In genomic region chr2:134252092-134252775, GRCh38 we compare ENCODE assay signal across 10 cellular contexts. TPM values are rescaled to one million over a fixed set of nuclear protein-coding genes. Genes with fewer than 3 reads are reported as not detected.
A peak's percentile ranks its signal among the peaks of the same experiment; 100 is the strongest.
DNase-seq lines count a peak whose midpoint lies in the region; ATAC-seq, FAIRE-seq and TF ChIP-seq lines count a peak whose summit lies in the region.
"Had no signal": no experiment of that assay in that cellular context is flagged by ENCODE, and none has a peak within 500 bp of the region (broad histone marks: within the 10 kb centered on the region; RNA-seq: fewer than 3 reads in every experiment).

No MANE protein-coding gene starts in this region.

- H3K27me3 ChIP-seq in breast epithelium (no peaks in the 10 kb centered on the region), bronchial epithelial cell (ENCODE audit: control insufficient read depth, insufficient read depth, low read length) (no peaks in the 10 kb centered on the region)
- H3K27me3 ChIP-seq: cardiac muscle cell had no signal

- no peak for DNase-seq in MCF 10A (ENCODE audit: unreplicated experiment)
- DNase-seq in breast epithelium (ENCODE audit: low spot score in 2 of 2): no peak
- peak; percentile 4 for DNase-seq in NCI-H748 treated with DMSO at 0.1 percent for 48 hours (lab: John Stamatoyannopoulos, UW)
- DNase-seq in bronchial epithelial cell (ENCODE audit: low read depth): peak; percentile 13
- peak in 1 of 2 donors; percentile 70 for DNase-seq in stimulated activated naive CD8-positive, alpha-beta T cell treated with anti-CD3 and anti-CD28 coated beads, Interleukin-15, amount 100 ng/mL, for 72 hours
- DNase-seq in kidney: no peak
- DNase-seq in DMS79 (lab: John Stamatoyannopoulos, UW): no peak
- no peak for DNase-seq in cerebellum (ENCODE audit: low spot score)

- H3K9me3 Mint-ChIP-seq in MCF 10A (ENCODE audit: unreplicated experiment): no peaks in the 10 kb centered on the region
- no peaks in the 10 kb centered on the region for H3K9me3 Mint-ChIP-seq in stimulated activated naive CD8-positive, alpha-beta T cell treated with anti-CD3 and anti-CD28 coated beads, Interleukin-15, amount 100 ng/mL, for 72 hours
- H3K9me3 Mint-ChIP-seq: neural crest cell had no signal

- no peaks in the 10 kb centered on the region for H3K27me3 Mint-ChIP-seq in MCF 10A (ENCODE audit: insufficient read depth, unreplicated experiment)
- no peaks in the 10 kb centered on the region for H3K27me3 Mint-ChIP-seq in stimulated activated naive CD8-positive, alpha-beta T cell treated with anti-CD3 and anti-CD28 coated beads, Interleukin-15, amount 100 ng/mL, for 72 hours

- peak overlapping the region; percentile 37 for H3K27ac Mint-ChIP-seq in MCF 10A (ENCODE audit: low read depth, unreplicated experiment)
- peak overlapping the region in 1 of 2 donors; percentile 64 for H3K27ac Mint-ChIP-seq in stimulated activated naive CD8-positive, alpha-beta T cell treated with anti-CD3 and anti-CD28 coated beads, Interleukin-15, amount 100 ng/mL, for 72 hours

- CTCF ChIA-PET in MCF 10A (lab: Yijun Ruan, JAX): interaction anchor here (0.6 to 2.8 kb wide), 6 partner anchors 44 to 161 kb away, joined by 3 to 19 read pairs (median 5); no protein-coding TSS in a partner anchor

- intact Hi-C loops in MCF 10A (cut with micrococcal nuclease): no loop called here
- intact Hi-C loops in breast epithelium (cut with DNase I; ENCODE audit: low total_unique reads): no loop called here
- intact Hi-C loops in kidney (cut with DNase I): no loop called here

- H3K9me3 ChIP-seq in breast epithelium (no peaks in the 10 kb centered on the region), kidney (ENCODE audit: control insufficient read depth in 1 of 2, low read length in 2 of 2) (no peaks in the 10 kb centered on the region)

- H3K4me3 Mint-ChIP-seq in MCF 10A (ENCODE audit: unreplicated experiment): no peak overlapping the region
- H3K4me3 Mint-ChIP-seq in stimulated activated naive CD8-positive, alpha-beta T cell treated with anti-CD3 and anti-CD28 coated beads, Interleukin-15, amount 100 ng/mL, for 72 hours: peak overlapping the region; percentile 19 to 46
- H3K4me3 Mint-ChIP-seq: neural crest cell had no signal

- no peak overlapping the region for H3K4me3 ChIP-seq in breast epithelium
- H3K4me3 ChIP-seq in bronchial epithelial cell (ENCODE audit: low read depth, low read length): no peak overlapping the region
- H3K4me3 ChIP-seq in kidney (ENCODE audit: low read length in 2 of 2): no peak overlapping the region
- H3K4me3 ChIP-seq: cardiac muscle cell had no signal

- TF ChIP-seq CTCF in MCF 10A (IDR thresholded peaks at IDR 0.05; ENCODE audit: unreplicated experiment) (no peak), breast epithelium (IDR thresholded peaks at IDR 0.05) (no peak), bronchial epithelial cell (IDR thresholded peaks at IDR 0.05; ENCODE audit: insufficient read depth, low read length, severe bottlenecking) (no peak), kidney (IDR thresholded peaks at IDR 0.05; ENCODE audit: borderline replicate concordance, extremely low read depth, insufficient read depth) (no peak)

- no TSS peak for BruUV-seq in MCF 10A (replicated peaks; lab: Mats Ljungman, UMichigan)

- peak; percentile 84 for ATAC-seq in stimulated activated naive CD8-positive, alpha-beta T cell treated with anti-CD3 and anti-CD28 coated beads, Interleukin-15, amount 100 ng/mL, for 72 hours

- H3K27ac ChIP-seq in breast epithelium: no peak overlapping the region
- H3K27ac ChIP-seq in kidney (ENCODE audit: low read depth in 2 of 2, low read length in 2 of 2): no peak overlapping the region
- H3K27ac ChIP-seq: cardiac muscle cell had no signal

- H3K9ac ChIP-seq in kidney (ENCODE audit: low read length in 2 of 2): no peak overlapping the region

- no peak for TF ChIP-seq POLR2A in breast epithelium (IDR thresholded peaks at IDR 0.05)

- H3K36me3 ChIP-seq in breast epithelium (no peaks in the 10 kb centered on the region), bronchial epithelial cell (ENCODE audit: control insufficient read depth, insufficient read depth, low read length) (no peaks in the 10 kb centered on the region), kidney (ENCODE audit: control insufficient read depth in 1 of 2, insufficient read depth in 2 of 2, low read length in 2 of 2) (no peaks in the 10 kb centered on the region)

- POLR2A ChIA-PET in MCF 10A (lab: Yijun Ruan, JAX): no interaction called here

- H3K4me1 Mint-ChIP-seq in MCF 10A (ENCODE audit: insufficient read depth, unreplicated experiment): peaks cover 13% of the 10 kb centered on the region
- peaks cover 97% of the 10 kb centered on the region for H3K4me1 Mint-ChIP-seq in stimulated activated naive CD8-positive, alpha-beta T cell treated with anti-CD3 and anti-CD28 coated beads, Interleukin-15, amount 100 ng/mL, for 72 hours

- H3K4me1 ChIP-seq in breast epithelium (no peaks in the 10 kb centered on the region), kidney (ENCODE audit: control insufficient read depth in 1 of 2, insufficient read depth in 1 of 2, low read depth in 1 of 2, low read length in 2 of 2) (no peaks in the 10 kb centered on the region)

- FAIRE-seq in bronchial epithelial cell (lab: Jason Lieb, UNC) (no peak), kidney (lab: Jason Lieb, UNC) (no peak)

- H3K36me3 Mint-ChIP-seq in MCF 10A (ENCODE audit: insufficient read depth, unreplicated experiment): peaks cover 10% of the 10 kb centered on the region

RNA-seq across cellular contexts. Expression of gene MGAT5, which starts 1.6 kb away (rescaled TPM):
- total RNA-seq in MCF 10A (2022) (22.2 and 32.3 TPM in 2 replicates), breast epithelium (10 to 100 TPM; 30.5 to 42.6 (median 34.4) TPM), bronchial epithelial cell (48.7 and 66.2 TPM in 2 replicates), kidney (40.9 TPM), cerebellum (62.4 TPM)
- 14.3 TPM for polyA plus RNA-seq in kidney (ENCODE audit: insufficient read depth, low read depth, low replicate concordance)

Comparison
In these comparisons a context has a peak if more than half of its experiments do, and no peak if none do; other contexts are left out.
1. DNase-seq: peak in NCI-H748 treated with DMSO at 0.1 percent for 48 hours (single experiment) and bronchial epithelial cell (single experiment); none in MCF 10A (single experiment), breast epithelium (0 of 2), kidney (single experiment), DMS79 (single experiment) and cerebellum (single experiment).